ENCODE assay signal across 1 cellular context in genomic region chr15:89327113-89327512, GRCh38.
TF ChIP-seq lines count a peak whose summit lies in the region.

No MANE protein-coding gene starts in this region.

TF ChIP-seq in SK-N-SH, 30 proteins besides CTCF, POLR2A, EP300 and RAD21 (continued from another document):
- TF ChIP-seq USF2 (IDR thresholded peaks at IDR 0.05; ENCODE audit: borderline replicate concordance, low read depth, low read length) (no peak), RFX5 (IDR thresholded peaks at IDR 0.05; ENCODE audit: low read length) (no peak), RXRA (IDR thresholded peaks at IDR 0.05; ENCODE audit: borderline replicate concordance, low read depth) (no peak), FOXJ3 (CRISPR knock-in tag; IDR thresholded peaks at IDR 0.05) (no peak), NRF1 (IDR thresholded peaks at IDR 0.05; ENCODE audit: low read depth, low read length) (no peak), NFIC (IDR thresholded peaks at IDR 0.05; ENCODE audit: borderline replicate concordance) (no peak)
